In the genomic region with DNA sequence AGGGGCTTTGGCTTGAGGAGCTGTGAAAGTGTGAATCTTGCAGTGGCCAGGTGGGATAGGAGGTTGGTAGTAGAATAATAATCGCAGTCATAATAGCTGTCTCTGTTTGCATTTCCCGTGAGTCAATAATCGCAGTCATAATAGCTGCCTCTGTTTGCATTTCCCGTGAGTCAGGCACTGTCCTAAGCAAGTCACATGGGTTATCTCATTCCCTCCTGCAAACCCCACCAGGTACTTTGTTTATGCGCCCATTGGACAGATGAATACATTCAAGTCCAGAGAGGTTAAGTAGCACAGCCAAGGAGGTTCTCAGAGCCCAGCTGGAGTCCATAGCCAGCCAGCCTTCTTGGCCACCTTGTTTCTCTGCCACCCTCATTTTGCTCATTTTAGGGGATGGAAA, we compare ENCODE assay signal across 16 cellular contexts.
DNase-seq lines count a peak whose midpoint lies in the region; ATAC-seq, FAIRE-seq and TF ChIP-seq lines count a peak whose summit lies in the region.
"Had no signal": no experiment of that assay in that cellular context is flagged by ENCODE, and none has a peak within 500 bp of the region (broad histone marks: within the 10 kb centered on the region; RNA-seq: fewer than 3 reads in every experiment).

No MANE protein-coding gene starts in this region.

- ATAC-seq in HG03521 (IDR thresholded peaks at IDR 0.05; ENCODE audit: unreplicated experiment), result no peak
- ATAC-seq in HG03354 (IDR thresholded peaks at IDR 0.05; ENCODE audit: poor library complexity, severe bottlenecking, unreplicated experiment), result no peak
- ATAC-seq: GM12878 had no signal

- intact Hi-C loops in cardiac septum (cut with DNase I), result no loop called here

- DNase-seq in NCI-H1105 treated with DMSO at 0.1 percent for 48 hours (lab: John Stamatoyannopoulos, UW) (peak; percentile 11), NCI-H1105 (lab: John Stamatoyannopoulos, UW) (no peak), NCI-H2029 treated with DMSO at 0.1 percent for 48 hours (lab: John Stamatoyannopoulos, UW) (peak; percentile 61), SHP77 (lab: John Stamatoyannopoulos, UW) (peak; percentile 84 to 88), D721Med (ENCODE audit: insufficient read length, low spot score) (no peak), cardiac septum (ENCODE audit: low spot score) (no peak)
- DNase-seq: H9, NCI-H146, NCI-H345, NCI-H82, Peyer's patch, T-helper 9 cell had no signal

- FAIRE-seq in D721Med (lab: Jason Lieb, UNC), result no peak
- FAIRE-seq: GM12878, GM18507 had no signal

- TF ChIP-seq CTCF in D721Med (IDR thresholded peaks at IDR 0.05; ENCODE audit: insufficient read depth, missing control alignments), result no peak

Comparison
In these comparisons a context has a peak if more than half of its experiments do, and no peak if none do; other contexts are left out.
1. DNase-seq: peak in NCI-H1105 treated with DMSO at 0.1 percent for 48 hours (single experiment), NCI-H2029 treated with DMSO at 0.1 percent for 48 hours (single experiment) and SHP77 (2 of 2); none in NCI-H1105 (single experiment), D721Med (single experiment) and cardiac septum (single experiment).